In the genomic region with DNA sequence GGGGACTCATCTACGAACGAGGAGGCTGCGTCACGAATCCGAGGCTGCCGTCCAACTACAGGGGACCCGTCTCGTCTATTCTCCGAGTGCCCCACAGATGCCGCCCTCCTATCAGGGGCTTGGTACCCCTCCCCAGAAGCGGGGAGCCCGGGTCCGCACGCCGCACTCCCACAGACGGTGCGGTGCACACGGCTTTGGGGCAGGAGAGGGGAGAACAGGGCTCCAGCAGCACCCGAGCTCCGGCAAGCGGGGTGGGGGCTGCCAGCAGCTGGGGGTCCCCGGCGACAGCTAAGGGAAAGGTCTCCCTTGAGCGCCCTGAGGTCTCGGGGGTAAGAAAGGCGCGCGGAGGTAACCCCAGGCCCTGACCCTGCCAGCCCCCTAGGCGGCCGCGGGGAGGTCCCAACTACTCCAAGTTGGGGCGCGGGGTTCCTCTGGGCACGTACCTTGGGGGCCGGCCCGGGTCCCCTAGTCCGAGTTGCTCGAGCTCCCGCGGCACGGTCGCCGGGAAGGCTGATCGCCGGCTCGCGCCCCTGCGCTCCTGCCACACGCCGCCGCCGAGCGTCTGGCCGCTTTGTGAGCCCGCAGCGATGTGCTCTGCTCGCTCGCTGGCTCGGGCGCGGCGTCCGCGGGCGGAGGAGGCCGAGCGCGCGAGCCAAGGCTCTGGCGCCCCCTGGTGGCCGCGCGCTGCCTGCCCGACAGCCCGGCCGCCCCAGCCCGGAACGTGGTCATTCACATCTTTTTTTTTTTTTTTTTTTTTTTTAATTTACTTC, we compare ENCODE assay signal across 8 cellular contexts. TPM values are rescaled to one million over a fixed set of nuclear protein-coding genes. Genes with fewer than 3 reads are reported as not detected.
A peak's percentile ranks its signal among the peaks of the same experiment; 100 is the strongest.
DNase-seq lines count a peak whose midpoint lies in the region; ATAC-seq and TF ChIP-seq lines count a peak whose summit lies in the region.

A gene (minus strand): TSS at position 591 of the 770 bp plus-strand sequence.

- H3K4me1 ChIP-seq in adrenal gland (replicated peaks in 1 of 2) (peaks cover 5 to 6% of the 10 kb centered on the region in 2 donors), heart right ventricle (peaks cover 0 to 6% (median 5%) of the 10 kb centered on the region in 9 donors), urinary bladder (ENCODE audit: insufficient read depth) (no peaks in the 10 kb centered on the region)

- ATAC-seq in GM21576 (IDR thresholded peaks at IDR 0.05; ENCODE audit: unreplicated experiment): peak; percentile 81
- ATAC-seq in heart right ventricle: peak; percentile 87 to 95 (median 94)

- WGBS in adrenal gland, 4 donors: 0 to 2% (median 1%) methylated on average over 22 to 78 of the region's 78 CpGs
- 0 to 1% methylated on average over 71 to 78 of the region's 78 CpGs for WGBS in heart right ventricle, 2 donors
- WGBS in urinary bladder: under 1% methylated on average over 77 of the region's 78 CpGs

- TF ChIP-seq CTCF in adrenal gland (IDR thresholded peaks at IDR 0.05) (peak; percentile 10 to 97 (median 56)), heart right ventricle (IDR thresholded peaks at IDR 0.05) (peak; percentile 63 to 90 (median 78))

- no peak within 1 kb of the TSS for H3K27ac ChIP-seq in SK-N-MC
- H3K27ac ChIP-seq in adrenal gland: peak within 1 kb of the TSS in 1 of 5 donors; percentile 43
- H3K27ac ChIP-seq in heart right ventricle: peak within 1 kb of the TSS in 4 of 10 donors; percentile 50 to 80 (median 56)
- H3K27ac ChIP-seq in urinary bladder (ENCODE audit: low read depth): no peak within 1 kb of the TSS

- H3K4me3 ChIP-seq in Jurkat, Clone E6-1 (ENCODE audit: low read length): no peak within 1 kb of the TSS
- peak within 1 kb of the TSS; percentile 66 for H3K4me3 ChIP-seq in SK-N-MC
- peak within 1 kb of the TSS in 2 of 4 donors; percentile 43 to 65 for H3K4me3 ChIP-seq in adrenal gland
- H3K4me3 ChIP-seq in heart right ventricle: peak within 1 kb of the TSS; percentile 26 to 79 (median 56)
- peak within 1 kb of the TSS; percentile 40 for H3K4me3 ChIP-seq in urinary bladder (ENCODE audit: low read depth, low read length)

- H3K9ac ChIP-seq in SK-N-MC (ENCODE audit: insufficient read length): no peak within 1 kb of the TSS

- no peaks in the 10 kb centered on the region for H3K9me3 ChIP-seq in SK-N-MC (ENCODE audit: low read depth, low read length)
- no peaks in the 10 kb centered on the region for H3K9me3 ChIP-seq in adrenal gland (replicated peaks in 1 of 3)
- H3K9me3 ChIP-seq in heart right ventricle: no peaks in the 10 kb centered on the region

- DNase-seq in Daoy (ENCODE audit: low read depth) (peak; percentile 94), SK-N-MC (ENCODE audit: low read depth, low spot score) (no peak), adrenal gland (peak; percentile 56 to 86 (median 74)), heart right ventricle (peak; percentile 47 to 75), posterior vena cava (ENCODE audit: low spot score) (peak; percentile 90)
- peak; percentile 21 for DNase-seq in Jurkat, Clone E6-1 (ENCODE audit: low read depth, low spot score)

- H3K27me3 ChIP-seq in adrenal gland (peaks cover 4% of the 10 kb centered on the region), heart right ventricle (peaks cover 0 to 39% (median 15%) of the 10 kb centered on the region in 7 donors)

- H3K36me3 ChIP-seq in SK-N-MC (ENCODE audit: insufficient read depth, low read length): no peaks in the 10 kb centered on the region
- H3K36me3 ChIP-seq in adrenal gland (replicated peaks in 1 of 2): no peaks in the 10 kb centered on the region
- no peaks in the 10 kb centered on the region for H3K36me3 ChIP-seq in heart right ventricle
- H3K36me3 ChIP-seq in urinary bladder (ENCODE audit: insufficient read depth): no peaks in the 10 kb centered on the region

- intact Hi-C loops in adrenal gland (cut with DNase I) (loop anchor here (5.0 kb wide), 3 partner anchors 152 to 697 kb away; no protein-coding TSS in a partner anchor), heart right ventricle (cut with DNase I) (loop anchor here (1.0 to 10.0 kb wide), 6 partner anchors 154 to 697 kb away; no protein-coding TSS in a partner anchor), posterior vena cava (cut with DNase I) (loop anchor here (10.0 kb wide), 2 partner anchors 164 to 184 kb away; no protein-coding TSS in a partner anchor)

- TF ChIP-seq POLR2A in adrenal gland (IDR thresholded peaks at IDR 0.05): peak in 1 of 2 donors; percentile 61

RNA-seq across cellular contexts. Expression of the gene that starts here (rescaled TPM):
- total RNA-seq in Daoy (2014; rRNA removed; shearing (Covaris generic)): 43.5 and 61.0 TPM in 2 replicates
- not detected for polyA plus RNA-seq in Jurkat, Clone E6-1 (2012; ENCODE audit: insufficient read depth, insufficient read length)
- 100 to 1,000 TPM in 1 of 8 donors, 10 to 100 TPM in 7; 35.4 to 102 (median 64.0) TPM for total RNA-seq in adrenal gland
- polyA plus RNA-seq in adrenal gland: 10 to 100 TPM; 32.0 to 58.7 (median 34.6) TPM
- total RNA-seq in heart right ventricle: 10 to 100 TPM; 21.6 to 70.3 (median 35.3) TPM
- polyA plus RNA-seq in heart right ventricle: 10 to 100 TPM; 13.7 to 23.6 TPM
- total RNA-seq in posterior vena cava: 100 to 1,000 TPM; 100 to 106 TPM
- 8.9 TPM for total RNA-seq in urinary bladder
- polyA plus RNA-seq in urinary bladder: 11.2 TPM
